In genomic region chr4:183449193-183449888, GRCh38 we compare ENCODE assay signal across 1 cellular context.
TF ChIP-seq lines count a peak whose summit lies in the region.

No MANE protein-coding gene starts in this region.

TF ChIP-seq in IMR-90, 13 proteins besides CTCF, POLR2A, EP300 and RAD21:
- no peak for TF ChIP-seq ELK1 (IDR thresholded peaks at IDR 0.05; ENCODE audit: borderline replicate concordance, low read depth, low read length)
- no peak for TF ChIP-seq MXI1 (IDR thresholded peaks at IDR 0.05; ENCODE audit: borderline replicate concordance, low read depth, low read length)
- TF ChIP-seq CEBPB (IDR thresholded peaks at IDR 0.05; ENCODE audit: low read depth, low read length) = 0 out of 2 replicates have a peak, but pooled peaks have one; percentile 50
- TF ChIP-seq BHLHE40 (IDR thresholded peaks at IDR 0.05; ENCODE audit: low read depth, low read length) = peak; percentile 96
- TF ChIP-seq FOS (IDR thresholded peaks at IDR 0.05; ENCODE audit: low read depth, low read length) = peak; percentile 83
- no peak for TF ChIP-seq CHD1 (IDR thresholded peaks at IDR 0.05; ENCODE audit: low read depth, low read length)
